15 cellular contexts compared by ENCODE assay signal in the genomic region with DNA sequence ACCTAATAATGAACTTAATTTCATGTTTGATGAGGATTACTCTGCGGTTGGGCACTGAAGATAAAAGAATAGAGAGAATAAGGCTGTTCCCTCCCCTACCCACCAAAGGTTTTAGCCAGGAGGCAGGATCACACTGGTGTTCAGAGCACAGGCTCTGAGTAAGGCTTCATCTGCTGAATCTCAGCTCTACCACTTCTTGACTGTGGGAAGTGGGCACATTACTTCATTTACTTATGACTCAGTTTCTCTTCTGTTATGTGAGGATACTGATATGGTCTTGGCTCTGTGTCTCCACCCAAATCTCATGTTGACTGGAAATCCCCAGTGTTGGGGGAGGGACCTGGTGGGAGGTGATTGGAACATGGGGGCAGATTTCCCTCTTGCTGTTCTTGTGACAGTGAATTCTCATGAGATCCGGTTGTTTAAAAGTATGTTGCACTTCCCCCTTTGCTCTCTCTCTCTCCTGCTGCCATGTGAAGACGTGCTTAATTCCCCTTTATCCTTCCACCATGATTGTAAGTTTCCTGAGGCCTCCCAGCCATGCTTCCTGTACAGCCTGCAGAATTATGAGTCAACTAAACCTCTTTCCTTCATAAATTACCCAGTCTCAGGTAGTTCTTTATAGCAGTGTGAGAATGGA.
"Had no signal": no experiment of that assay in that cellular context is flagged by ENCODE, and none has a peak within 500 bp of the region (broad histone marks: within the 10 kb centered on the region; RNA-seq: fewer than 3 reads in every experiment).

No MANE protein-coding gene starts in this region.

- H3K4me3 Mint-ChIP-seq: activated CD8-positive, alpha-beta T cell treated with anti-CD3 and anti-CD28 coated beads, Interleukin-2, amount 10 ng/mL, durations not matched to agents 7 days and 5 days; neural crest cell; T-helper 17 cell had no signal

- H3K9me3 ChIP-seq: left lung, ovary, thyroid gland, uterus had no signal

- H3K9me3 Mint-ChIP-seq: neural crest cell had no signal

- H3K27ac ChIP-seq: brain microvascular endothelial cell, foreskin keratinocyte, left lung, ovary, thyroid gland, uterus had no signal

- H3K4me1 Mint-ChIP-seq: T-helper 17 cell had no signal

- H3K27ac Mint-ChIP-seq: activated CD8-positive, alpha-beta T cell treated with anti-CD3 and anti-CD28 coated beads, Interleukin-2, amount 10 ng/mL, durations not matched to agents 7 days and 5 days; T-helper 17 cell had no signal

- H3K4me1 ChIP-seq: foreskin keratinocyte, left lung, uterus had no signal

- H3K4me3 ChIP-seq: left lung, ovary, skin epidermis, thyroid gland, uterus had no signal

- H3K36me3 ChIP-seq: ovary, uterus had no signal

- DNase-seq: activated CD8-positive, alpha-beta memory T cell treated with anti-CD3 and anti-CD28 coated beads, Interleukin-2, amount 50 U/mL, for 48 hours; activated CD8-positive, alpha-beta T cell treated with anti-CD3 and anti-CD28 coated beads, Interleukin-2, amount 10 ng/mL, durations not matched to agents 7 days and 5 days; activated naive CD4-positive, alpha-beta T cell treated with anti-CD3 and anti-CD28 coated beads, Interleukin-2, amount 50 U/mL, for 16 hours; amygdala; brain microvascular endothelial cell; cerebellar nuclear complex; foreskin keratinocyte; left lung; ovary; stimulated activated CD4-positive, alpha-beta T cell treated with anti-CD3 and anti-CD28 coated beads, Interleukin-4, amount 100 ng/mL, for 4 hours; T-helper 17 cell; thyroid gland; uterus had no signal

- H3K27me3 ChIP-seq: brain microvascular endothelial cell, foreskin keratinocyte, left lung, ovary, thyroid gland, uterus had no signal

- ATAC-seq: activated CD8-positive, alpha-beta T cell treated with anti-CD3 and anti-CD28 coated beads, Interleukin-2, amount 10 ng/mL, durations not matched to agents 7 days and 5 days; foreskin keratinocyte; left lung; T-helper 17 cell had no signal
